ENCODE assay signal across 14 cellular contexts in the genomic region with DNA sequence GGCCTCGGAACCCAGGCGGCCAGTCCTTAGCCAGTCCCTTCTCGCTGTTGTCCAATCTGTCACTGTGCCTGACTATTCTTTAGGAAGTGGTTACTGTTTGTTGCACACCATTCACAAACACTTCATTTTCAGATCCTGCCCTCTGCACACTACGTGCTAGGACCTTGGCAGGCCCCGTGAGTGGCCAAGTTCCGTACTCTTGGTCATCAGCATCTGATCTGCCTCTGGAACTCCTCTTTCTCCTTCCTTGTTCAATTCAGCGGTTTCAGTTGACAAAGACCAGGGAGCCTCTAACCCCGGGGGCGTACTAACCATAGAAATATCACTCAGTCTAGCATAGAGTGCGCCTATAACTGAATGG.
DNase-seq lines count a peak whose midpoint lies in the region; ATAC-seq and TF ChIP-seq lines count a peak whose summit lies in the region.
"Had no signal": no experiment of that assay in that cellular context is flagged by ENCODE, and none has a peak within 500 bp of the region (broad histone marks: within the 10 kb centered on the region; RNA-seq: fewer than 3 reads in every experiment).

No MANE protein-coding gene starts in this region.

- peak overlapping the region; percentile 96 for H3K27ac ChIP-seq in colonic mucosa

- H3K27me3 Mint-ChIP-seq in nephron progenitor cell (ENCODE audit: low read depth, poor library complexity), result peaks cover 3% of the 10 kb centered on the region

- no peak for TF ChIP-seq CTCF in colonic mucosa (IDR thresholded peaks at IDR 0.05)
- TF ChIP-seq CTCF in nephron progenitor cell (IDR thresholded peaks at IDR 0.05), result no peak
- TF ChIP-seq CTCF in GM20000 (IDR thresholded peaks at IDR 0.05; ENCODE audit: extremely low read depth, missing control alignments), result no peak

- H3K27me3 ChIP-seq in colonic mucosa, result no peaks in the 10 kb centered on the region

- no peak overlapping the region for H3K4me3 ChIP-seq in colonic mucosa

- peak overlapping the region in 1 of 2 donors; percentile 89 for H3K9ac ChIP-seq in colonic mucosa (ENCODE audit: low read depth in 2 of 2, low read length in 2 of 2)

- no peaks in the 10 kb centered on the region for H3K9me3 Mint-ChIP-seq in nephron progenitor cell

- H3K36me3 Mint-ChIP-seq in nephron progenitor cell (ENCODE audit: low read depth), result no peaks in the 10 kb centered on the region

- no peaks in the 10 kb centered on the region for H3K9me3 ChIP-seq in colonic mucosa
- H3K9me3 ChIP-seq: thoracic aorta had no signal

- H3K27ac Mint-ChIP-seq in nephron progenitor cell, result no peak overlapping the region

- DNase-seq in AML-193 (lab: John Stamatoyannopoulos, UW) (peak; percentile 41 to 58), KBM-7 (peak; percentile 81), colonic mucosa (no peak), nephron progenitor cell (no peak), NCI-H748 treated with DMSO at 0.1 percent for 48 hours (lab: John Stamatoyannopoulos, UW) (no peak), GM20000 (ENCODE audit: low spot score) (no peak), NCI-H510A (lab: John Stamatoyannopoulos, UW) (no peak)
- DNase-seq: activated CD4-positive, alpha-beta T cell treated with anti-CD3 and anti-CD28 coated beads, Interleukin-2, amount 50 U/mL, for 1 hour; activated naive CD4-positive, alpha-beta T cell treated with anti-CD3 and anti-CD28 coated beads, Interleukin-2, amount 50 U/mL, for 16 hours; effector memory CD4-positive, alpha-beta T cell; NCI-H2081 treated with DMSO at 0.1 percent for 48 hours; stimulated activated CD4-positive, alpha-beta T cell treated with anti-CD3 and anti-CD28 coated beads, Interleukin-2, amount 100 ng/mL, for 48 hours had no signal

- H3K4me1 ChIP-seq in colonic mucosa, result peaks cover 21% of the 10 kb centered on the region

- in situ Hi-C loops in KBM-7 (cut with MboI; ENCODE audit: low pct_unique_long_range_greater_than_20kb, low sequenced_read_pairs), result no loop called here

- no peaks in the 10 kb centered on the region for H3K36me3 ChIP-seq in colonic mucosa
- H3K36me3 ChIP-seq: thoracic aorta had no signal

- intact Hi-C loops in colonic mucosa (cut with DNase I), result loop anchor here (10.0 kb wide), 1 partner anchor 519 kb away; no protein-coding TSS in a partner anchor

- H3K4me1 Mint-ChIP-seq in nephron progenitor cell, result peaks cover 71% of the 10 kb centered on the region

- peak overlapping the region; percentile 53 for H3K4me3 Mint-ChIP-seq in nephron progenitor cell

- ATAC-seq in HG02588 (IDR thresholded peaks at IDR 0.05; ENCODE audit: unreplicated experiment), result no peak

Comparison
In these comparisons a context has a peak if more than half of its experiments do, and no peak if none do; other contexts are left out.
1. DNase-seq: peak in AML-193 (2 of 2) and KBM-7 (single experiment); none in colonic mucosa (single experiment), nephron progenitor cell (single experiment), NCI-H748 treated with DMSO at 0.1 percent for 48 hours (single experiment), GM20000 (single experiment) and NCI-H510A (single experiment).